Comparison of ENCODE assay signal across 12 cellular contexts in genomic region chr19:16569609-16570320, GRCh38. TPM values are rescaled to one million over a fixed set of nuclear protein-coding genes. Genes with fewer than 3 reads are reported as not detected.
DNase-seq lines count a peak whose midpoint lies in the region; ATAC-seq and TF ChIP-seq lines count a peak whose summit lies in the region.
"Had no signal": no experiment of that assay in that cellular context is flagged by ENCODE, and none has a peak within 500 bp of the region (broad histone marks: within the 10 kb centered on the region; RNA-seq: fewer than 3 reads in every experiment).

No MANE protein-coding gene starts in this region.

- no peaks in the 10 kb centered on the region for H3K27me3 Mint-ChIP-seq in T-helper 2 cell treated with Interferon-gamma antibody and Interleukin-4, amounts not matched to agents 5 μg/mL and 100 μg/mL, for 36 hours (ENCODE audit: low read depth)
- no peaks in the 10 kb centered on the region for H3K27me3 Mint-ChIP-seq in progenitor cell of endocrine pancreas

- H3K4me1 ChIP-seq in RWPE2 (ENCODE audit: insufficient read depth, poor library complexity, severe bottlenecking) (peaks cover 15% of the 10 kb centered on the region), aorta (ENCODE audit: control insufficient read depth in 1 of 2, insufficient read depth in 2 of 2, low read length in 2 of 2) (no peaks in the 10 kb centered on the region)

- H3K27ac Mint-ChIP-seq in T-helper 2 cell treated with Interferon-gamma antibody and Interleukin-4, amounts not matched to agents 5 μg/mL and 100 μg/mL, for 36 hours: peak overlapping the region; percentile 45
- H3K27ac Mint-ChIP-seq in progenitor cell of endocrine pancreas: peak overlapping the region; percentile 27

- peaks cover 66% of the 10 kb centered on the region for H3K36me3 Mint-ChIP-seq in T-helper 2 cell treated with Interferon-gamma antibody and Interleukin-4, amounts not matched to agents 5 μg/mL and 100 μg/mL, for 36 hours (ENCODE audit: low read depth)
- H3K36me3 Mint-ChIP-seq in progenitor cell of endocrine pancreas (ENCODE audit: insufficient read depth): peaks cover 18% of the 10 kb centered on the region

- ATAC-seq in RWPE2 (ENCODE audit: low read depth): no peak
- ATAC-seq in HG03196 (IDR thresholded peaks at IDR 0.05; ENCODE audit: unreplicated experiment): no peak
- no peak for ATAC-seq in aorta (ENCODE audit: low FRiP score)

- H3K9me3 ChIP-seq in RWPE2 (ENCODE audit: severe bottlenecking): no peaks in the 10 kb centered on the region
- no peaks in the 10 kb centered on the region for H3K9me3 ChIP-seq in aorta (ENCODE audit: control insufficient read depth, low read length)

- H3K4me3 Mint-ChIP-seq in T-helper 2 cell treated with Interferon-gamma antibody and Interleukin-4, amounts not matched to agents 5 μg/mL and 100 μg/mL, for 36 hours: peak overlapping the region; percentile 92
- H3K4me3 Mint-ChIP-seq in progenitor cell of endocrine pancreas (ENCODE audit: low read depth): peak overlapping the region; percentile 29

- no peak for DNase-seq in T-helper 2 cell treated with Interferon-gamma antibody and Interleukin-4, amounts not matched to agents 5 μg/mL and 100 μg/mL, for 36 hours (ENCODE audit: low spot score)
- DNase-seq in T-helper 2 cell (no peak), RWPE2 (ENCODE audit: low spot score) (no peak), epithelial cell of prostate (ENCODE audit: low read depth, low spot score) (no peak), progenitor cell of endocrine pancreas (ENCODE audit: low spot score, unreplicated experiment) (no peak), aorta (no peak)
- no peak for DNase-seq in stimulated activated CD4-positive, alpha-beta T cell treated with anti-CD3 and anti-CD28 coated beads, Interleukin-1b, Interleukin-23, amount 100 ng/mL, for 48 hours
- DNase-seq: DMS53, NCI-H1436 treated with DMSO at 0.1 percent for 48 hours, NCI-H82 had no signal

- H3K4me1 Mint-ChIP-seq in T-helper 2 cell treated with Interferon-gamma antibody and Interleukin-4, amounts not matched to agents 5 μg/mL and 100 μg/mL, for 36 hours (ENCODE audit: low read depth): peaks cover 51% of the 10 kb centered on the region
- peaks cover 20% of the 10 kb centered on the region for H3K4me1 Mint-ChIP-seq in progenitor cell of endocrine pancreas (ENCODE audit: low read depth)

- no peaks in the 10 kb centered on the region for H3K27me3 ChIP-seq in RWPE2 (ENCODE audit: insufficient read depth, poor library complexity, severe bottlenecking)
- H3K27me3 ChIP-seq in aorta (ENCODE audit: control insufficient read depth in 1 of 2, insufficient read depth in 2 of 2, low read length in 1 of 2): no peaks in the 10 kb centered on the region

- H3K36me3 ChIP-seq in RWPE2 (ENCODE audit: low read depth) (peaks cover 55% of the 10 kb centered on the region), aorta (ENCODE audit: control insufficient read depth in 1 of 2, insufficient read depth in 2 of 2, low read length in 1 of 2) (no peaks in the 10 kb centered on the region)

- intact Hi-C loops in aorta (cut with DNase I): no loop called here

- peaks cover 8% of the 10 kb centered on the region for H3K9me3 Mint-ChIP-seq in T-helper 2 cell treated with Interferon-gamma antibody and Interleukin-4, amounts not matched to agents 5 μg/mL and 100 μg/mL, for 36 hours
- peaks cover 5% of the 10 kb centered on the region for H3K9me3 Mint-ChIP-seq in progenitor cell of endocrine pancreas (ENCODE audit: low read depth)

- H3K27ac ChIP-seq in RWPE2 (ENCODE audit: poor library complexity, severe bottlenecking): peak overlapping the region; percentile 40
- H3K27ac ChIP-seq in epithelial cell of prostate: peak overlapping the region; percentile 88
- H3K27ac ChIP-seq in aorta (ENCODE audit: low read depth in 1 of 2, low read length in 2 of 2): no peak overlapping the region
- H3K27ac ChIP-seq: SK-N-MC had no signal

- H3K4me3 ChIP-seq in RWPE2 (ENCODE audit: severe bottlenecking): no peak overlapping the region
- H3K4me3 ChIP-seq in aorta (ENCODE audit: low read length in 2 of 2): no peak overlapping the region
- H3K4me3 ChIP-seq: SK-N-MC had no signal

- no peak for TF ChIP-seq CTCF in RWPE2 (IDR thresholded peaks at IDR 0.05; ENCODE audit: poor library complexity, severe bottlenecking)
- no peak for TF ChIP-seq CTCF in progenitor cell of endocrine pancreas (IDR thresholded peaks at IDR 0.05; ENCODE audit: unreplicated experiment)

- WGBS in aorta, 2 donors: 85 to 86% methylated on average over 17 of the region's 17 CpGs

RNA-seq across cellular contexts. Expression of gene SLC35E1, which starts 2.5 kb away (rescaled TPM):
- total RNA-seq in progenitor cell of endocrine pancreas (48.5 and 49.1 TPM in 2 replicates), aorta (10 to 100 TPM; 33.9 to 37.7 TPM)
- polyA plus RNA-seq in aorta: 10 to 100 TPM; 22.5 to 24.5 TPM

RNA-seq across cellular contexts. Expression of gene CHERP, which starts 27.5 kb away (rescaled TPM):
- total RNA-seq in progenitor cell of endocrine pancreas (74.6 and 76.4 TPM in 2 replicates), aorta (10 to 100 TPM; 32.4 to 36.6 TPM)
- 10 to 100 TPM in 1 of 2 donors, 1 to 10 TPM in 1; 5.5 to 17.4 TPM for polyA plus RNA-seq in aorta

RNA-seq across cellular contexts. Expression of gene MED26, which starts 58.2 kb away (rescaled TPM):
- total RNA-seq in progenitor cell of endocrine pancreas (11.2 and 11.7 TPM in 2 replicates), aorta (1 to 10 TPM; 8.0 to 8.4 TPM)
- 1 to 10 TPM in 1 of 2 donors, under 1 TPM in 1; 0.75 to 2.6 TPM for polyA plus RNA-seq in aorta

Comparison
In these comparisons a context has a peak if more than half of its experiments do, and no peak if none do; other contexts are left out.
1. H3K27ac ChIP-seq: peak in RWPE2 (single experiment) and epithelial cell of prostate (single experiment); none in aorta (0 of 2).